Comparison of ENCODE assay signal across 1 cellular context in genomic region chr17:76397687-76398522, GRCh38.
TF ChIP-seq lines count a peak whose summit lies in the region.

No MANE protein-coding gene starts in this region.

TF ChIP-seq in K562, 482 proteins besides CTCF, POLR2A, EP300 and RAD21 (continued from another document and continues in another):
- TF ChIP-seq, protein P1, sequence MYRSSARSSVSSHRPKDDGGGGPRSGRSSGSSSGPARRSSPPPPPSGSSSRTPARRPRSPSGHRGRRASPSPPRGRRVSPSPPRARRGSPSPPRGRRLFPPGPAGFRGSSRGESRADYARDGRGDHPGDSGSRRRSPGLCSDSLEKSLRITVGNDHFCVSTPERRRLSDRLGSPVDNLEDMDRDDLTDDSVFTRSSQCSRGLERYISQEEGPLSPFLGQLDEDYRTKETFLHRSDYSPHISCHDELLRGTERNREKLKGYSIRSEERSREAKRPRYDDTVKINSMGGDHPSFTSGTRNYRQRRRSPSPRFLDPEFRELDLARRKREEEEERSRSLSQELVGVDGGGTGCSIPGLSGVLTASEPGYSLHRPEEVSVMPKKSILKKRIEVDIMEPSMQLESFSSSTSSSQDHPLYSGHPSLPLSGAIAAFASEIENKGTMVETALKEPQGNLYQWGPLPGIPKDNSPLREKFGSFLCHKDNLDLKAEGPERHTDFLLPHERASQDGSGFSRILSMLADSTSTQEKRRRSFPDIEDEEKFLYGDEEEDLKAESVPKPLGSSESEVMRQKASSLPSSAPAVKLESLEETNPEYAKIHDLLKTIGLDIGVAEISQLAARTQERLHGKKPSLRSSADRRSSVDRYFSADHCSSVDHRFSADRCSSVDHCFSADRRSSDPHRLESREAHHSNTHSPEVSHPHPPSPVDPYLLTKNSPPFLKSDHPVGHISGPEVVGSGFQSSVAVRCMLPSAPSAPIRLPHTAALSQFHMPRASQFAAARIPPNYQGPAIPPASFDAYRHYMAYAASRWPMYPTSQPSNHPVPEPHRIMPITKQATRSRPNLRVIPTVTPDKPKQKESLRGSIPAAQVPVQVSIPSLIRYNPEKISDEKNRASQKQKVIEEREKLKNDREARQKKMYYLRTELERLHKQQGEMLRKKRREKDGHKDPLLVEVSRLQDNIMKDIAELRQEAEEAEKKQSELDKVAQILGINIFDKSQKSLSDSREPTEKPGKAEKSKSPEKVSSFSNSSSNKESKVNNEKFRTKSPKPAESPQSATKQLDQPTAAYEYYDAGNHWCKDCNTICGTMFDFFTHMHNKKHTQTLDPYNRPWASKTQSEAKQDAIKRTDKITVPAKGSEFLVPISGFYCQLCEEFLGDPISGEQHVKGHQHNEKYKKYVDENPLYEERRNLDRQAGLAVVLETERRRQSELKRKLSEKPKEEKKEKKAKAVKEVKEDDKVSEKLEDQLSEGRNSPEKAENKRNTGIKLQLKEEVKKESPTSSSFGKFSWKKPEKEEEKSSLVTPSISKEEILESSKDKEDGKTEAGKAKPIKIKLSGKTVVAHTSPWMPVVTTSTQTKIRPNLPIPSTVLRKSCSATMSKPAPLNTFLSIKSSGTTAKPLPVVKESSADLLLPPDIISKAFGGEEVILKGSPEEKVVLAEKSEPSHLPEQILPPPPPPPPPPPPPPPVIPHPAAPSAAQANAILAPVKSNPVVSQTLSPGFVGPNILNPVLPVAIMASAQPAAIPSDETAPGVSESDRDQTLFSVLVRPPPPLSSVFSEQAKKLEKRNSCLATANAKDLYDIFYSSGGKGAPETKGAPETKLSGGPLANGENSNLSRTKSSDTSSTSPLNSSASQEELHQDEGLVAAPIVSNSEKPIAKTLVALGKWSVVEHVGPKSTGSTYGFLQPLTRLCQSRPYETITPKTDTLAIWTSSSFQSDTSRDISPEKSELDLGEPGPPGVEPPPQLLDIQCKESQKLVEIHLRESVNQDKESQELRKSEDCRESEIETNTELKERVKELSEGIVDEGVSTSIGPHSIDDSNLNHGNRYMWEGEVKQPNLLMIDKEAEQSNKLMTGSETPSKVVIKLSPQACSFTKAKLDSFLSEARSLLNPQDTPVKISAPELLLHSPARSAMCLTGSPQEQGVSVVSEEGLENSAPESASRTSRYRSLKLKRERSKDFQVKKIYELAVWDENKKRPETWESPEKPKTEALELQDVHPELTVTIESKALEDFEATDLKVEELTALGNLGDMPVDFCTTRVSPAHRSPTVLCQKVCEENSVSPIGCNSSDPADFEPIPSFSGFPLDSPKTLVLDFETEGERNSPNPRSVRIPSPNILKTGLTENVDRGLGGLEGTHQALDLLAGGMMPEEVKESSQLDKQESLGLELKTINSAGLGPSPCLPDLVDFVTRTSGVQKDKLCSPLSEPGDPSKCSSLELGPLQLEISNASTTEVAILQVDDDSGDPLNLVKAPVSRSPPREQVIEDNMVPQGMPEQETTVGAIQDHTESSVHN (IDR thresholded peaks at IDR 0.05; ENCODE audit: borderline replicate concordance in 1 of 2, low read depth in 1 of 2): no peak
- TF ChIP-seq ZBTB7A (IDR thresholded peaks at IDR 0.05; ENCODE audit: borderline replicate concordance, control insufficient read depth, low read depth, low read length): no peak
- 0 out of 2 replicates have a peak, but pooled peaks have one; percentile 10 for TF ChIP-seq POLR2AphosphoS5 (IDR thresholded peaks at IDR 0.05; ENCODE audit: control insufficient read depth, insufficient read depth, low read depth, low read length)
- TF ChIP-seq AFF4 (CRISPR knock-in tag; IDR thresholded peaks at IDR 0.05): no peak
- no peak for TF ChIP-seq ZBTB11 (CRISPR knock-in tag; IDR thresholded peaks at IDR 0.05)
- TF ChIP-seq, protein P2, sequence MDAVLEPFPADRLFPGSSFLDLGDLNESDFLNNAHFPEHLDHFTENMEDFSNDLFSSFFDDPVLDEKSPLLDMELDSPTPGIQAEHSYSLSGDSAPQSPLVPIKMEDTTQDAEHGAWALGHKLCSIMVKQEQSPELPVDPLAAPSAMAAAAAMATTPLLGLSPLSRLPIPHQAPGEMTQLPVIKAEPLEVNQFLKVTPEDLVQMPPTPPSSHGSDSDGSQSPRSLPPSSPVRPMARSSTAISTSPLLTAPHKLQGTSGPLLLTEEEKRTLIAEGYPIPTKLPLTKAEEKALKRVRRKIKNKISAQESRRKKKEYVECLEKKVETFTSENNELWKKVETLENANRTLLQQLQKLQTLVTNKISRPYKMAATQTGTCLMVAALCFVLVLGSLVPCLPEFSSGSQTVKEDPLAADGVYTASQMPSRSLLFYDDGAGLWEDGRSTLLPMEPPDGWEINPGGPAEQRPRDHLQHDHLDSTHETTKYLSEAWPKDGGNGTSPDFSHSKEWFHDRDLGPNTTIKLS (IDR thresholded peaks at IDR 0.05; ENCODE audit: borderline replicate concordance, low read depth): no peak
- no peak for TF ChIP-seq TFAM (CRISPR knock-in tag; conservative IDR thresholded peaks at IDR 0.05)
- TF ChIP-seq RERE (CRISPR knock-in tag; IDR thresholded peaks at IDR 0.05; ENCODE audit: borderline replicate concordance): no peak
- TF ChIP-seq ZNF347 (CRISPR knock-in tag; IDR thresholded peaks at IDR 0.05; ENCODE audit: low read depth): no peak
- TF ChIP-seq TSC22D4 (tag; IDR thresholded peaks at IDR 0.05): no peak
- TF ChIP-seq TCFL5 (CRISPR knock-in tag; conservative IDR thresholded peaks at IDR 0.05): no peak
- TF ChIP-seq SMC3 (conservative IDR thresholded peaks at IDR 0.05; ENCODE audit: insufficient read depth, low read depth, low read length): peak; percentile 97
- no peak for TF ChIP-seq ZNF24 (IDR thresholded peaks at IDR 0.05)
- TF ChIP-seq FOXP1 (CRISPR knock-in tag; IDR thresholded peaks at IDR 0.05): 0 out of 2 replicates have a peak, but pooled peaks have one; percentile 26
- no peak for TF ChIP-seq SLC30A9 (CRISPR knock-in tag; IDR thresholded peaks at IDR 0.05)
- TF ChIP-seq OTX1 (CRISPR knock-in tag; IDR thresholded peaks at IDR 0.05): no peak
- no peak for TF ChIP-seq KLF13 (tag; IDR thresholded peaks at IDR 0.05; ENCODE audit: borderline replicate concordance, low read depth)
- TF ChIP-seq CBX2 (IDR thresholded peaks at IDR 0.05; ENCODE audit: insufficient read depth, low read length, poor library complexity, severe bottlenecking): no peak
- TF ChIP-seq GATAD2A (IDR thresholded peaks at IDR 0.05): no peak
- TF ChIP-seq, protein P3, sequence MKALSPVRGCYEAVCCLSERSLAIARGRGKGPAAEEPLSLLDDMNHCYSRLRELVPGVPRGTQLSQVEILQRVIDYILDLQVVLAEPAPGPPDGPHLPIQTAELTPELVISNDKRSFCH (CRISPR knock-in tag; IDR thresholded peaks at IDR 0.05): no peak
- TF ChIP-seq, protein P3 (tag; IDR thresholded peaks at IDR 0.05): peak; percentile 49; the same call in 1 of the 2 replicates
- TF ChIP-seq HDAC2 (IDR thresholded peaks at IDR 0.05): no peak
- 0 out of 2 replicates have a peak, but pooled peaks have one; percentile 11 for TF ChIP-seq TCF3 (CRISPR knock-in tag; IDR thresholded peaks at IDR 0.05)
- no peak for TF ChIP-seq ZBTB1 (CRISPR knock-in tag; IDR thresholded peaks at IDR 0.05; ENCODE audit: borderline replicate concordance, low read depth)
- no peak for TF ChIP-seq TAF7 (tag; IDR thresholded peaks at IDR 0.05)
- no peak for TF ChIP-seq ELF2 (CRISPR knock-in tag; IDR thresholded peaks at IDR 0.05)
- TF ChIP-seq ZKSCAN1 (IDR thresholded peaks at IDR 0.05; ENCODE audit: low read depth, low read length): no peak
- no peak for TF ChIP-seq DNMT1 (IDR thresholded peaks at IDR 0.05)
